In the genomic region with DNA sequence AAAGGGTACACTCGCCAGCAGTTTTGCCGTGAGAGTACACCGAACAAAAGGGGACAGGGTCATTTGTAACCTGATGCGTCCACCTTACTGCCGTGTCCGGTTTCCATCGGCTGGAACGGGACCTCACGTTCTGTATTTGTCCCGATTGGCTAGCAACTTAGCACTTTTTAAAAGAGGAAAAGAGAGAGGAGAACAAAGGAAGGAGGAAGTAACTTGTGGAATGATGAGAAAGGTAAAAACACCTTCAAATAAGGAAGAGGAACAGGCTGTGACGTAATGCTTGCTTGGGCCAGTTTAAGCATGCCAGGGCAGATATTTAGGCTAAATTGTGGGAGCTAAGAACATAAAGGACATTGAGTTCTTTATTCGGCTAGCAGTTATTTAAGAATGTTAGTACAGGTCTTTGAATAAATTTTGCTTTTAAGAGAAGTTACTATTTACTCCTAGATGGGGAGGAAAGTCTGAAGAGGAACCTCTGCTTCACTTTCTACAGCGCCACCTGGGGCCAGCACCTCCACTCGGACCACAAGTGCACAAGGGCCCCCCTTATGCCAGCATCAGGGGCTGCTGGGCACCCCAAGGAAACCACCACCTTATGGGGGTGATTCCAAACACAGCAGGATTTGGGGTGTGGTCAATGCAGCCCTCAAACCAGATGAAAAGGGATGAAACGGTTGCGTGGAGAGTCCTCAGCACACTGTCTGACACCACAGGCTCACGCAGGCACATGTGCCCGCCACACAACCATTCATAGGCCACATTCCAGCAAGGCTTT, we compare ENCODE assay signal across 1 cellular context.
TF ChIP-seq lines count a peak whose summit lies in the region.

No MANE protein-coding gene starts in this region.

TF ChIP-seq in GM12878, 131 proteins besides CTCF, POLR2A, EP300 and RAD21:
- TF ChIP-seq SMC3 (IDR thresholded peaks at IDR 0.05; ENCODE audit: borderline replicate concordance, low read length): peak; percentile 7; the same call in 1 of the 2 replicates
- peak; percentile 38; the same call in 1 of the 2 replicates for TF ChIP-seq SPI1 (IDR thresholded peaks at IDR 0.05; ENCODE audit: borderline replicate concordance, insufficient read depth, low read depth, low read length)
- TF ChIP-seq SMARCA5 (IDR thresholded peaks at IDR 0.05): peak; percentile 48; the same call in 1 of the 2 replicates
- TF ChIP-seq NR2F1 (conservative IDR thresholded peaks at IDR 0.05): no peak
- no peak for TF ChIP-seq YBX1 (IDR thresholded peaks at IDR 0.05)
- TF ChIP-seq PAX5 (IDR thresholded peaks at IDR 0.05; ENCODE audit: borderline replicate concordance, low read depth, low read length): no peak
- peak; percentile 96 for TF ChIP-seq ATF7 (IDR thresholded peaks at IDR 0.05; ENCODE audit: low read depth)
- 0 out of 2 replicates have a peak, but pooled peaks have one; percentile 33 for TF ChIP-seq CREM (IDR thresholded peaks at IDR 0.05; ENCODE audit: low read depth)
- TF ChIP-seq, protein P1, sequence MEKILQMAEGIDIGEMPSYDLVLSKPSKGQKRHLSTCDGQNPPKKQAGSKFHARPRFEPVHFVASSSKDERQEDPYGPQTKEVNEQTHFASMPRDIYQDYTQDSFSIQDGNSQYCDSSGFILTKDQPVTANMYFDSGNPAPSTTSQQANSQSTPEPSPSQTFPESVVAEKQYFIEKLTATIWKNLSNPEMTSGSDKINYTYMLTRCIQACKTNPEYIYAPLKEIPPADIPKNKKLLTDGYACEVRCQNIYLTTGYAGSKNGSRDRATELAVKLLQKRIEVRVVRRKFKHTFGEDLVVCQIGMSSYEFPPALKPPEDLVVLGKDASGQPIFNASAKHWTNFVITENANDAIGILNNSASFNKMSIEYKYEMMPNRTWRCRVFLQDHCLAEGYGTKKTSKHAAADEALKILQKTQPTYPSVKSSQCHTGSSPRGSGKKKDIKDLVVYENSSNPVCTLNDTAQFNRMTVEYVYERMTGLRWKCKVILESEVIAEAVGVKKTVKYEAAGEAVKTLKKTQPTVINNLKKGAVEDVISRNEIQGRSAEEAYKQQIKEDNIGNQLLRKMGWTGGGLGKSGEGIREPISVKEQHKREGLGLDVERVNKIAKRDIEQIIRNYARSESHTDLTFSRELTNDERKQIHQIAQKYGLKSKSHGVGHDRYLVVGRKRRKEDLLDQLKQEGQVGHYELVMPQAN (conservative IDR thresholded peaks at IDR 0.05): peak; percentile 1; the same call in 1 of the 2 replicates
- TF ChIP-seq PML (IDR thresholded peaks at IDR 0.05; ENCODE audit: low read length): peak; percentile 40; the same call in 1 of the 2 replicates
- TF ChIP-seq, protein P2, sequence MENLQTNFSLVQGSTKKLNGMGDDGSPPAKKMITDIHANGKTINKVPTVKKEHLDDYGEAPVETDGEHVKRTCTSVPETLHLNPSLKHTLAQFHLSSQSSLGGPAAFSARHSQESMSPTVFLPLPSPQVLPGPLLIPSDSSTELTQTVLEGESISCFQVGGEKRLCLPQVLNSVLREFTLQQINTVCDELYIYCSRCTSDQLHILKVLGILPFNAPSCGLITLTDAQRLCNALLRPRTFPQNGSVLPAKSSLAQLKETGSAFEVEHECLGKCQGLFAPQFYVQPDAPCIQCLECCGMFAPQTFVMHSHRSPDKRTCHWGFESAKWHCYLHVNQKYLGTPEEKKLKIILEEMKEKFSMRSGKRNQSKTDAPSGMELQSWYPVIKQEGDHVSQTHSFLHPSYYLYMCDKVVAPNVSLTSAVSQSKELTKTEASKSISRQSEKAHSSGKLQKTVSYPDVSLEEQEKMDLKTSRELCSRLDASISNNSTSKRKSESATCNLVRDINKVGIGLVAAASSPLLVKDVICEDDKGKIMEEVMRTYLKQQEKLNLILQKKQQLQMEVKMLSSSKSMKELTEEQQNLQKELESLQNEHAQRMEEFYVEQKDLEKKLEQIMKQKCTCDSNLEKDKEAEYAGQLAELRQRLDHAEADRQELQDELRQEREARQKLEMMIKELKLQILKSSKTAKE (IDR thresholded peaks at IDR 0.05; ENCODE audit: low read depth, poor library complexity, severe bottlenecking): peak; percentile 44
- TF ChIP-seq, protein P3, sequence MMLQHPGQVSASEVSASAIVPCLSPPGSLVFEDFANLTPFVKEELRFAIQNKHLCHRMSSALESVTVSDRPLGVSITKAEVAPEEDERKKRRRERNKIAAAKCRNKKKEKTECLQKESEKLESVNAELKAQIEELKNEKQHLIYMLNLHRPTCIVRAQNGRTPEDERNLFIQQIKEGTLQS (IDR thresholded peaks at IDR 0.05; ENCODE audit: borderline replicate concordance, extremely low read depth, low read depth, low read length): no peak
- TF ChIP-seq IKZF2 (IDR thresholded peaks at IDR 0.05): peak in 1 of 2 experiments; percentile 25; a peak in 1 of 4 replicates
- TF ChIP-seq, protein P4, sequence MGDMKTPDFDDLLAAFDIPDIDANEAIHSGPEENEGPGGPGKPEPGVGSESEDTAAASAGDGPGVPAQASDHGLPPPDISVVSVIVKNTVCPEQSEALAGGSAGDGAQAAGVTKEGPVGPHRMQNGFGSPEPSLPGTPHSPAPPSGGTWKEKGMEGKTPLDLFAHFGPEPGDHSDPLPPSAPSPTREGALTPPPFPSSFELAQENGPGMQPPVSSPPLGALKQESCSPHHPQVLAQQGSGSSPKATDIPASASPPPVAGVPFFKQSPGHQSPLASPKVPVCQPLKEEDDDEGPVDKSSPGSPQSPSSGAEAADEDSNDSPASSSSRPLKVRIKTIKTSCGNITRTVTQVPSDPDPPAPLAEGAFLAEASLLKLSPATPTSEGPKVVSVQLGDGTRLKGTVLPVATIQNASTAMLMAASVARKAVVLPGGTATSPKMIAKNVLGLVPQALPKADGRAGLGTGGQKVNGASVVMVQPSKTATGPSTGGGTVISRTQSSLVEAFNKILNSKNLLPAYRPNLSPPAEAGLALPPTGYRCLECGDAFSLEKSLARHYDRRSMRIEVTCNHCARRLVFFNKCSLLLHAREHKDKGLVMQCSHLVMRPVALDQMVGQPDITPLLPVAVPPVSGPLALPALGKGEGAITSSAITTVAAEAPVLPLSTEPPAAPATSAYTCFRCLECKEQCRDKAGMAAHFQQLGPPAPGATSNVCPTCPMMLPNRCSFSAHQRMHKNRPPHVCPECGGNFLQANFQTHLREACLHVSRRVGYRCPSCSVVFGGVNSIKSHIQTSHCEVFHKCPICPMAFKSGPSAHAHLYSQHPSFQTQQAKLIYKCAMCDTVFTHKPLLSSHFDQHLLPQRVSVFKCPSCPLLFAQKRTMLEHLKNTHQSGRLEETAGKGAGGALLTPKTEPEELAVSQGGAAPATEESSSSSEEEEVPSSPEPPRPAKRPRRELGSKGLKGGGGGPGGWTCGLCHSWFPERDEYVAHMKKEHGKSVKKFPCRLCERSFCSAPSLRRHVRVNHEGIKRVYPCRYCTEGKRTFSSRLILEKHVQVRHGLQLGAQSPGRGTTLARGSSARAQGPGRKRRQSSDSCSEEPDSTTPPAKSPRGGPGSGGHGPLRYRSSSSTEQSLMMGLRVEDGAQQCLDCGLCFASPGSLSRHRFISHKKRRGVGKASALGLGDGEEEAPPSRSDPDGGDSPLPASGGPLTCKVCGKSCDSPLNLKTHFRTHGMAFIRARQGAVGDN (IDR thresholded peaks at IDR 0.05): peak; percentile 47; the same call in 1 of the 2 replicates
- TF ChIP-seq BHLHE40 (IDR thresholded peaks at IDR 0.05; ENCODE audit: borderline replicate concordance in 1 of 2, low read depth in 2 of 2, low read length in 1 of 2): peak in 1 of 2 experiments; percentile 24; a peak in 1 of 4 replicates
- peak; percentile 55; the same call in 1 of the 2 replicates for TF ChIP-seq FOXM1 (IDR thresholded peaks at IDR 0.05; ENCODE audit: low read depth, low read length)
